8 cellular contexts compared by ENCODE assay signal in the genomic region with DNA sequence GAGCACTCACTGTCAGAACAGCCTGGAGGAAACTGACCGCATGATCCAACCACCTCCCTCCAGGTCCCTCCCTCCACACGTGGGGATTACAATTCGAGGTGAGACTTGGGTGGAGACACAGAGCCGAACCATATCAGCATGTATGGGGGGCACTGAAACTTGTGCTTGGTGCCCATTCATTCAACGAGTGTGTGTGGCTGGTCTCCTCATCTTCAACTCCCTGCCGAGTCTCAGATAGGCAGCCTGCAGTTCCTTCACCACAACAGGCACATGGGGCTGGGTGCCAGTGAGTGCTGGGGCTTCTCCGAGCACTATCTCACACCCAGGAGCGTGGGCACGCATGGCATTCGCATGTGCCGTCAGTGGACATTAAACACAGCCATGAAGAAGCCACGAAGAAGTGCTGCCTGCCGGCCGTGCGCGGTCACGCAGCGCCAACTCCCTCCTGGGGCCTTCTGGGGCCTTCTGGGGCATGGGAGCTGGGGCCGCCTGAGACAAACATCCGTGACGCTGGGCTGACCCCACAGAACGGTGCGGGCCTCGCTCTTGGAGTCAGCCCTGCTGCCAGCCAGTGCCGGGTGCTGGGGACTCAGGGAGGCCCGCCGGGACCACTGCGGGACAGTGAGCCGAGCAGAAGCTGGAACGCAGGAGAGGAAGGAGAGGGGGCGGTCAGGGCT. TPM values are rescaled to one million over a fixed set of nuclear protein-coding genes. Genes with fewer than 3 reads are reported as not detected.
A peak's percentile ranks its signal among the peaks of the same experiment; 100 is the strongest.
DNase-seq lines count a peak whose midpoint lies in the region; ATAC-seq and TF ChIP-seq lines count a peak whose summit lies in the region.

No MANE protein-coding gene starts in this region.

- DNase-seq in HFFc6 (no peak), kidney tubule cell (ENCODE audit: low spot score) (peak; percentile 24), thyroid gland (no peak), NCI-H446 (lab: John Stamatoyannopoulos, UW) (no peak)
- no peak for DNase-seq in activated naive CD4-positive, alpha-beta T cell treated with anti-CD3 and anti-CD28 coated beads, Interleukin-2, amount 50 U/mL, for 72 hours (ENCODE audit: low spot score in 2 of 2)
- no peak for DNase-seq in activated CD4-positive, CD25-positive, alpha-beta regulatory T cell (lab: John Stamatoyannopoulos, UW)

- H3K36me3 Mint-ChIP-seq in HFFc6 (ENCODE audit: low read depth), result peaks cover 3% of the 10 kb centered on the region; the same call in 1 of the 2 replicates
- H3K36me3 Mint-ChIP-seq in activated naive CD4-positive, alpha-beta T cell treated with anti-CD3 and anti-CD28 coated beads, Interleukin-2, amount 50 U/mL, for 72 hours, result peaks cover 7 to 22% of the 10 kb centered on the region in 2 donors

- H3K4me3 Mint-ChIP-seq in HFFc6, result peak overlapping the region; percentile 99

- 40 to 59% methylated on average over 12 to 22 of the region's 31 CpGs for WGBS in thyroid gland, 2 donors

- ATAC-seq in activated naive CD4-positive, alpha-beta T cell treated with anti-CD3 and anti-CD28 coated beads, Interleukin-2, amount 50 U/mL, for 72 hours, result no peak
- ATAC-seq in HG03159 (IDR thresholded peaks at IDR 0.05; ENCODE audit: unreplicated experiment), result no peak

- H3K9me3 Mint-ChIP-seq in HFFc6, result no peaks in the 10 kb centered on the region
- H3K9me3 Mint-ChIP-seq in activated naive CD4-positive, alpha-beta T cell treated with anti-CD3 and anti-CD28 coated beads, Interleukin-2, amount 50 U/mL, for 72 hours, result no peaks in the 10 kb centered on the region

- H3K27me3 ChIP-seq in thyroid gland, result no peaks in the 10 kb centered on the region

- peak overlapping the region in 1 of 3 donors; percentile 53 for H3K4me3 ChIP-seq in thyroid gland (replicated peaks in 1 of 3)

- H3K27ac Mint-ChIP-seq in HFFc6, result peak overlapping the region; percentile 92
- H3K27ac Mint-ChIP-seq in activated naive CD4-positive, alpha-beta T cell treated with anti-CD3 and anti-CD28 coated beads, Interleukin-2, amount 50 U/mL, for 72 hours, result peak overlapping the region; percentile 93 to 97

- peak overlapping the region; percentile 80 for H3K27ac ChIP-seq in C4-2B
- H3K27ac ChIP-seq in thyroid gland, result peak overlapping the region; percentile 49 to 86 (median 76)

- intact Hi-C loops in thyroid gland (cut with DNase I), result no loop called here

- peaks cover 16% of the 10 kb centered on the region for H3K4me1 Mint-ChIP-seq in HFFc6 (ENCODE audit: low read depth)

- peaks cover 7 to 9% of the 10 kb centered on the region in 2 donors for H3K36me3 ChIP-seq in thyroid gland

- no peaks in the 10 kb centered on the region for H3K9me3 ChIP-seq in thyroid gland

- H3K27me3 Mint-ChIP-seq in HFFc6 (ENCODE audit: insufficient read depth), result peaks cover 12% of the 10 kb centered on the region

- TF ChIP-seq CTCF in C4-2B (conservative IDR thresholded peaks at IDR 0.05), result no peak
- TF ChIP-seq CTCF in HFFc6 (IDR thresholded peaks at IDR 0.05), result no peak
- no peak for TF ChIP-seq CTCF in thyroid gland (IDR thresholded peaks at IDR 0.05)

- TF ChIP-seq POLR2A in thyroid gland (IDR thresholded peaks at IDR 0.05), result no peak

- peaks cover 21 to 26% of the 10 kb centered on the region in 2 donors for H3K4me1 ChIP-seq in thyroid gland

RNA-seq across cellular contexts. Expression of a gene that starts 0.7 kb away (rescaled TPM):
- total RNA-seq in HFFc6 (2021; fragmentation: NEBNext Ultra II Directional; extraction: Animal tissue kit (Norgen Biotek cat#: 25700)), result 10 to 100 TPM; 19.0 to 26.8 (median 22.7) TPM
- 10 to 100 TPM; 45.7 to 51.4 TPM for total RNA-seq in activated naive CD4-positive, alpha-beta T cell treated with anti-CD3 and anti-CD28 coated beads, Interleukin-2, amount 50 U/mL, for 72 hours
- 10 to 100 TPM; 14.1 to 87.4 (median 54.2) TPM for total RNA-seq in thyroid gland

RNA-seq across cellular contexts. Expression of a gene that starts 4.2 kb away (rescaled TPM):
- total RNA-seq in HFFc6 (2021; fragmentation: NEBNext Ultra II Directional; extraction: Animal tissue kit (Norgen Biotek cat#: 25700)), result 1 to 10 TPM in 5 of 6 experiments, under 1 TPM in 1; 0.77 to 3.2 (median 1.5) TPM
- 10 to 100 TPM; 13.8 to 19.5 TPM for total RNA-seq in activated naive CD4-positive, alpha-beta T cell treated with anti-CD3 and anti-CD28 coated beads, Interleukin-2, amount 50 U/mL, for 72 hours
- total RNA-seq in thyroid gland, result 10 to 100 TPM; 53.7 to 84.0 (median 66.1) TPM

RNA-seq across cellular contexts. Expression of a gene that starts 30.5 kb away (rescaled TPM):
- total RNA-seq in HFFc6 (2021; fragmentation: NEBNext Ultra II Directional; extraction: Animal tissue kit (Norgen Biotek cat#: 25700)), result 10 to 100 TPM; 10.9 to 12.4 (median 12.0) TPM
- total RNA-seq in activated naive CD4-positive, alpha-beta T cell treated with anti-CD3 and anti-CD28 coated beads, Interleukin-2, amount 50 U/mL, for 72 hours, result 10 to 100 TPM; 11.3 to 24.0 TPM
- total RNA-seq in thyroid gland, result 10 to 100 TPM; 23.1 to 34.9 (median 29.9) TPM

RNA-seq across cellular contexts. Expression of a gene that starts 39.1 kb away (rescaled TPM):
- total RNA-seq in HFFc6 (2021; fragmentation: NEBNext Ultra II Directional; extraction: Animal tissue kit (Norgen Biotek cat#: 25700)), result 1 to 10 TPM in 3 of 6 experiments, under 1 TPM in 3; 0.33 to 1.8 (median 1.1) TPM
- not detected for total RNA-seq in activated naive CD4-positive, alpha-beta T cell treated with anti-CD3 and anti-CD28 coated beads, Interleukin-2, amount 50 U/mL, for 72 hours
- total RNA-seq in thyroid gland, result 10 to 100 TPM in 2 of 4 donors, 1 to 10 TPM in 2; 6.7 to 15.5 (median 10.5) TPM

RNA-seq across cellular contexts. Expression of a gene that starts 50.4 kb away (rescaled TPM):
- total RNA-seq in HFFc6 (2021; fragmentation: NEBNext Ultra II Directional; extraction: Animal tissue kit (Norgen Biotek cat#: 25700)), result 10 to 100 TPM; 35.1 to 44.2 (median 37.4) TPM
- 10 to 100 TPM; 36.1 to 53.4 TPM for total RNA-seq in activated naive CD4-positive, alpha-beta T cell treated with anti-CD3 and anti-CD28 coated beads, Interleukin-2, amount 50 U/mL, for 72 hours
- 10 to 100 TPM; 43.6 to 52.1 (median 46.7) TPM for total RNA-seq in thyroid gland
